Comparison of ENCODE assay signal across 7 cellular contexts in genomic region chr2:68074050-68074449, GRCh38.
"Had no signal": no experiment of that assay in that cellular context is flagged by ENCODE, and none has a peak within 500 bp of the region (broad histone marks: within the 10 kb centered on the region; RNA-seq: fewer than 3 reads in every experiment).

No MANE protein-coding gene starts in this region.

- FAIRE-seq: G401.6, GM12878, GM12892, GM18507, GM19239 had no signal

- ATAC-seq: GM12878 had no signal

- H3K4me3 ChIP-seq: GM12878 had no signal

- DNase-seq: GDM1, GF-D8 had no signal
